In the genomic region with DNA sequence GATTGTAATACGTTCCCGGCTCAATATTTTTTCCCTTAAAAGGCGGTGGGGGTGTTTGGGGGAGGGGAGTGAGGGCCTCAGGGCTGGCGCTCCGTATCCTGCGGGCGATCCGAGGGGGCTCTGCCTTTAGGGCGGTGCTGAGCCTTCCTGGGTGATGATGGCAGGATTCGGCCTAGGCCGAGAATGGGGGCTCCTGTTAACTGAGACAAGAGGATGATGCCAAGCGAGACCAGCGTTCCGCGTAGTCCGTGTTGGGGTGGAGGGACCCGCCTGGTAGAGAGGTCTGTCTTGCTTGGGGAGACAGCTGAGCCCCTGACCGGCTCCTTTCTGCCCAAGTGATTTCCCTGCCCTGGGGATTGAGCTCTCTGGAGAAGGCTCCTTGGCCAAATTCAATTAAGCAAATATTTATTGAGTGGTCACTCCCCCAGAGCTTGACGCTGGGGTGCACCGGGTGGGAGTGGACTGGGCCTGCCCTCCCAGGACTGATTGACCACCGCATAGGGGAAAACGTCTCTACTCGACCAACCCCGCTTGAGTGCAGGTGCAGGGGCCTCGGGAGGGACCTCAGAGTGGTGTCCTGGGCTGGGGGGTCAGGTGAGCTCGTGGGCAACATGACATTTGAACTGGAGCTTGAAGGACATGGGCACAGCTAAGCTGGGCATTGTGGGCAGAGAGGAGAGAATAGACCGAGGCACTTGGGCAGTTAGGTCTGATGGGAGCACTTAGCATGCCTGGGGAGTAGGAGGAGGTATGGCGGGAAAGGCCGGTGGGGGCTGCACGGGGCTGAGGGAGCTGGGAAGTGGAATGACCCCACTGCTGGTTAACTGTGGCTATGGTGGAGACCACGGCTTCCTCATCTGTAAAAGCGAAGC, we compare ENCODE assay signal across 1 cellular context.
TF ChIP-seq lines count a peak whose summit lies in the region.

No MANE protein-coding gene starts in this region.

TF ChIP-seq in WTC11, 78 proteins besides CTCF, POLR2A, EP300 and RAD21 (continued from another document):
- TF ChIP-seq, protein P1, sequence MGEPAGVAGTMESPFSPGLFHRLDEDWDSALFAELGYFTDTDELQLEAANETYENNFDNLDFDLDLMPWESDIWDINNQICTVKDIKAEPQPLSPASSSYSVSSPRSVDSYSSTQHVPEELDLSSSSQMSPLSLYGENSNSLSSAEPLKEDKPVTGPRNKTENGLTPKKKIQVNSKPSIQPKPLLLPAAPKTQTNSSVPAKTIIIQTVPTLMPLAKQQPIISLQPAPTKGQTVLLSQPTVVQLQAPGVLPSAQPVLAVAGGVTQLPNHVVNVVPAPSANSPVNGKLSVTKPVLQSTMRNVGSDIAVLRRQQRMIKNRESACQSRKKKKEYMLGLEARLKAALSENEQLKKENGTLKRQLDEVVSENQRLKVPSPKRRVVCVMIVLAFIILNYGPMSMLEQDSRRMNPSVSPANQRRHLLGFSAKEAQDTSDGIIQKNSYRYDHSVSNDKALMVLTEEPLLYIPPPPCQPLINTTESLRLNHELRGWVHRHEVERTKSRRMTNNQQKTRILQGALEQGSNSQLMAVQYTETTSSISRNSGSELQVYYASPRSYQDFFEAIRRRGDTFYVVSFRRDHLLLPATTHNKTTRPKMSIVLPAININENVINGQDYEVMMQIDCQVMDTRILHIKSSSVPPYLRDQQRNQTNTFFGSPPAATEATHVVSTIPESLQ (CRISPR knock-in tag; IDR thresholded peaks at IDR 0.05): no peak
- no peak for TF ChIP-seq ZNF396 (CRISPR knock-in tag; IDR thresholded peaks at IDR 0.05; ENCODE audit: borderline replicate concordance)
- TF ChIP-seq ZNF317 (CRISPR knock-in tag; IDR thresholded peaks at IDR 0.05; ENCODE audit: borderline replicate concordance, low read depth): no peak
- TF ChIP-seq, protein P2, sequence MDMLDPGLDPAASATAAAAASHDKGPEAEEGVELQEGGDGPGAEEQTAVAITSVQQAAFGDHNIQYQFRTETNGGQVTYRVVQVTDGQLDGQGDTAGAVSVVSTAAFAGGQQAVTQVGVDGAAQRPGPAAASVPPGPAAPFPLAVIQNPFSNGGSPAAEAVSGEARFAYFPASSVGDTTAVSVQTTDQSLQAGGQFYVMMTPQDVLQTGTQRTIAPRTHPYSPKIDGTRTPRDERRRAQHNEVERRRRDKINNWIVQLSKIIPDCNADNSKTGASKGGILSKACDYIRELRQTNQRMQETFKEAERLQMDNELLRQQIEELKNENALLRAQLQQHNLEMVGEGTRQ (CRISPR knock-in tag; IDR thresholded peaks at IDR 0.05): no peak
- TF ChIP-seq, protein P3, sequence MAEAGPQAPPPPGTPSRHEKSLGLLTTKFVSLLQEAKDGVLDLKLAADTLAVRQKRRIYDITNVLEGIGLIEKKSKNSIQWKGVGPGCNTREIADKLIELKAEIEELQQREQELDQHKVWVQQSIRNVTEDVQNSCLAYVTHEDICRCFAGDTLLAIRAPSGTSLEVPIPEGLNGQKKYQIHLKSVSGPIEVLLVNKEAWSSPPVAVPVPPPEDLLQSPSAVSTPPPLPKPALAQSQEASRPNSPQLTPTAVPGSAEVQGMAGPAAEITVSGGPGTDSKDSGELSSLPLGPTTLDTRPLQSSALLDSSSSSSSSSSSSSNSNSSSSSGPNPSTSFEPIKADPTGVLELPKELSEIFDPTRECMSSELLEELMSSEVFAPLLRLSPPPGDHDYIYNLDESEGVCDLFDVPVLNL (CRISPR knock-in tag; IDR thresholded peaks at IDR 0.05; ENCODE audit: borderline replicate concordance, low read depth): no peak
TF ChIP-seq in WTC11: peak in this region for 0.
